ENCODE assay signal across 8 cellular contexts in genomic region chr16:67966549-67967182, GRCh38. TPM values are rescaled to one million over a fixed set of nuclear protein-coding genes. Genes with fewer than 3 reads are reported as not detected.
DNase-seq lines count a peak whose midpoint lies in the region; ATAC-seq, FAIRE-seq and TF ChIP-seq lines count a peak whose summit lies in the region.

No MANE protein-coding gene starts in this region.

- POLR2A ChIA-PET in A549 (lab: Yijun Ruan, JAX) (no interaction called here), HEK293T (lab: Yijun Ruan, JAX) (interaction anchor here (1.1 to 1.2 kb wide), 3 partner anchors 10 to 307 kb away, joined by 3 to 5 read pairs (median 3); partner anchors contain the start of gene ACD)

- peak in 1 of 2 experiments; percentile 44 for DNase-seq in A549 (ENCODE audit: low read depth in 1 of 2, low spot score in 1 of 2)
- DNase-seq in HEK293T (ENCODE audit: extremely low spot score), result no peak
- DNase-seq in iPS-NIHi7 (ENCODE audit: extremely low spot score), result peak; percentile 65
- DNase-seq in activated CD4-positive, CD25-positive, alpha-beta regulatory T cell (lab: John Stamatoyannopoulos, UW), result no peak
- DNase-seq in HuH-7.5 (ENCODE audit: low spot score), result no peak
- no peak for DNase-seq in H4 (ENCODE audit: low spot score)

- H3K4me1 ChIP-seq in A549 (peaks cover 25% of the 10 kb centered on the region), thymus (ENCODE audit: control insufficient read depth, insufficient read depth, low read length) (peaks cover 48% of the 10 kb centered on the region)

- FAIRE-seq in A549 (lab: Jason Lieb, UNC), result no peak

- TF ChIP-seq POLR2A in A549 (IDR thresholded peaks at IDR 0.05; ENCODE audit: low read length), result no peak

- no peaks in the 10 kb centered on the region for H3K9me3 ChIP-seq in A549
- H3K9me3 ChIP-seq in thymus (ENCODE audit: control insufficient read depth), result no peaks in the 10 kb centered on the region

- peaks cover 2% of the 10 kb centered on the region for H3K36me3 Mint-ChIP-seq in activated naive CD8-positive, alpha-beta T cell

- no peak for TF ChIP-seq RAD21 in A549 (conservative IDR thresholded peaks at IDR 0.05 in 1 of 2, IDR thresholded peaks at IDR 0.05 in 1 of 2)

- H3K4me3 ChIP-seq in A549 (peak overlapping the region; percentile 95; the same call in 2 of the 3 replicates), thymus (ENCODE audit: low read length) (no peak overlapping the region)

- no peaks in the 10 kb centered on the region for H3K9me3 Mint-ChIP-seq in activated naive CD8-positive, alpha-beta T cell (ENCODE audit: low read depth)

- 90% methylated on average over 3 of the region's 3 CpGs for WGBS in A549 (ENCODE audit: missing lambda C conversion rate)
- 95% methylated on average over 3 of the region's 3 CpGs for WGBS in thymus

- TF ChIP-seq EP300 in A549 (IDR thresholded peaks at IDR 0.05), result no peak

- H3K4me3 Mint-ChIP-seq in activated naive CD8-positive, alpha-beta T cell, result peak overlapping the region; percentile 97

- peaks cover 24% of the 10 kb centered on the region for H3K4me1 Mint-ChIP-seq in activated naive CD8-positive, alpha-beta T cell (ENCODE audit: low read depth)

- CTCF ChIA-PET in A549 (lab: Yijun Ruan, JAX), result interaction anchor here (0.7 to 1.6 kb wide), 6 partner anchors 20 to 150 kb away, joined by 3 to 11 read pairs (median 4); partner anchors contain the start of genes CTRL and PSMB10
- CTCF ChIA-PET in HEK293T (lab: Yijun Ruan, JAX), result interaction anchor here (0.6 to 1.2 kb wide), 4 partner anchors 25 to 99 kb away, joined by 3 to 4 read pairs (median 3); no protein-coding TSS in a partner anchor

- H3K27ac Mint-ChIP-seq in activated naive CD8-positive, alpha-beta T cell, result peak overlapping the region; percentile 95

- peak overlapping the region; percentile 89 for H3K4me2 ChIP-seq in A549

- no peaks in the 10 kb centered on the region for H3K27me3 ChIP-seq in thymus (ENCODE audit: control insufficient read depth, insufficient read depth)

- peak overlapping the region; percentile 58 to 95 for H3K27ac ChIP-seq in A549
- peak overlapping the region; percentile 46 for H3K27ac ChIP-seq in thymus (ENCODE audit: low read depth)

- H3K36me3 ChIP-seq in thymus (ENCODE audit: control insufficient read depth, insufficient read depth), result peaks cover 15% of the 10 kb centered on the region

- peak in 1 of 2 experiments; percentile 51; a peak in 3 of 6 replicates for ATAC-seq in A549

- H3K27me3 Mint-ChIP-seq in activated naive CD8-positive, alpha-beta T cell, result no peaks in the 10 kb centered on the region

- no peak for TF ChIP-seq CTCF in A549 (IDR thresholded peaks at IDR 0.05)

TF ChIP-seq in A549, 52 proteins besides CTCF, POLR2A, EP300 and RAD21 (continues in another document):
- TF ChIP-seq NR3C1 (IDR thresholded peaks at IDR 0.05) (no peak), POLR2AphosphoS2 (conservative IDR thresholded peaks at IDR 0.05; ENCODE audit: low read length) (no peak), HOXB5 (CRISPR knock-in tag; IDR thresholded peaks at IDR 0.05) (no peak), ZSCAN20 (CRISPR knock-in tag; IDR thresholded peaks at IDR 0.05) (no peak), CHD2 (IDR thresholded peaks at IDR 0.05; ENCODE audit: low read length, partially characterized antibody) (no peak), MAZ (IDR thresholded peaks at IDR 0.05; ENCODE audit: borderline replicate concordance, low read depth, low read length) (no peak), CBX2 (IDR thresholded peaks at IDR 0.05; ENCODE audit: borderline replicate concordance, low read depth) (no peak), ZC3H11A (IDR thresholded peaks at IDR 0.05) (no peak), ZNF302 (CRISPR knock-in tag; IDR thresholded peaks at IDR 0.05) (no peak), USF2 (IDR thresholded peaks at IDR 0.05) (no peak)

TF ChIP-seq in HEK293T, 16 proteins besides CTCF, POLR2A, EP300 and RAD21:
- TF ChIP-seq HDGF (IDR thresholded peaks at IDR 0.05; ENCODE audit: borderline replicate concordance), result peak; percentile 17; the same call in 1 of the 2 replicates
- no peak for TF ChIP-seq ZNF384 (IDR thresholded peaks at IDR 0.05)
- TF ChIP-seq CTBP1 (IDR thresholded peaks at IDR 0.05; ENCODE audit: borderline replicate concordance), result no peak
- no peak for TF ChIP-seq ARNT (IDR thresholded peaks at IDR 0.05)

RNA-seq across cellular contexts. Expression of gene SLC12A4, which starts 1.8 kb away (rescaled TPM):
- polyA plus RNA-seq in A549 (2011; rRNA removed) (18.2 and 19.5 TPM in 2 replicates), A549 (2017; fragmentation: RNase III; extraction: RNeasy Plus Mini Kit Qiagen cat#74134 plus additional on column Dnase treatment) (32.6 to 34.7 TPM (median 33.2 TPM) in 3 replicates), thymus (22.6 TPM)
- polyA plus RNA-seq in A549 (2012; cell fraction: cytosol; rRNA removed), result 31.7 and 34.8 TPM in 2 replicates
- polyA plus RNA-seq in A549 (2012; cell fraction: nucleus; rRNA removed), result 134 and 182 TPM in 2 replicates
- 57.8 and 60.3 TPM in 2 replicates for polyA minus RNA-seq in A549 (2011; rRNA and poly(A)+ RNA removed)
- 9.3 and 13.9 TPM in 2 replicates for total RNA-seq in H4 (2014; rRNA removed; shearing (Covaris generic))

RNA-seq across cellular contexts. Expression of gene DPEP3, which starts 13.6 kb away (rescaled TPM):
- polyA plus RNA-seq in A549 (2011; rRNA removed) (not detected in 2 replicates), A549 (2017; fragmentation: RNase III; extraction: RNeasy Plus Mini Kit Qiagen cat#74134 plus additional on column Dnase treatment) (not detected in 3 replicates), thymus (0.23 TPM)
- polyA plus RNA-seq in A549 (2012; cell fraction: cytosol; rRNA removed), result not detected in 2 replicates
- polyA plus RNA-seq in A549 (2012; cell fraction: nucleus; rRNA removed), result 0.02 TPM in 1 of 2 replicates, not detected in the other
- not detected in 2 replicates for polyA minus RNA-seq in A549 (2011; rRNA and poly(A)+ RNA removed)
- not detected in 2 replicates for total RNA-seq in H4 (2014; rRNA removed; shearing (Covaris generic))

RNA-seq across cellular contexts. Expression of gene LCAT, which starts 22.7 kb away (rescaled TPM):
- polyA plus RNA-seq in A549 (2011; rRNA removed) (1.7 and 2.6 TPM in 2 replicates), A549 (2017; fragmentation: RNase III; extraction: RNeasy Plus Mini Kit Qiagen cat#74134 plus additional on column Dnase treatment) (8.4 to 11.2 TPM (median 10.0 TPM) in 3 replicates), thymus (51.9 TPM)
- polyA plus RNA-seq in A549 (2012; cell fraction: cytosol; rRNA removed), result 5.6 and 7.2 TPM in 2 replicates
- polyA plus RNA-seq in A549 (2012; cell fraction: nucleus; rRNA removed), result 61.3 and 65.9 TPM in 2 replicates
- polyA minus RNA-seq in A549 (2011; rRNA and poly(A)+ RNA removed), result 0.66 and 1.5 TPM in 2 replicates
- 1.1 TPM in 1 of 2 replicates, not detected in the other for total RNA-seq in H4 (2014; rRNA removed; shearing (Covaris generic))

RNA-seq across cellular contexts. Expression of gene PSMB10, which starts 30.0 kb away (rescaled TPM):
- polyA plus RNA-seq in A549 (2011; rRNA removed) (11.0 and 11.3 TPM in 2 replicates), A549 (2017; fragmentation: RNase III; extraction: RNeasy Plus Mini Kit Qiagen cat#74134 plus additional on column Dnase treatment) (51.9 to 53.5 TPM (median 52.4 TPM) in 3 replicates), thymus (109 TPM)
- 74.3 and 76.3 TPM in 2 replicates for polyA plus RNA-seq in A549 (2012; cell fraction: cytosol; rRNA removed)
- polyA plus RNA-seq in A549 (2012; cell fraction: nucleus; rRNA removed), result 57.1 and 62.6 TPM in 2 replicates
- polyA minus RNA-seq in A549 (2011; rRNA and poly(A)+ RNA removed), result 5.2 and 6.7 TPM in 2 replicates
- total RNA-seq in H4 (2014; rRNA removed; shearing (Covaris generic)), result 48.7 and 65.7 TPM in 2 replicates

RNA-seq across cellular contexts. Expression of gene DPEP2, which starts 32.6 kb away (rescaled TPM):
- polyA plus RNA-seq in A549 (2011; rRNA removed), result not detected in 2 replicates
- not detected in 2 replicates for polyA plus RNA-seq in A549 (2012; cell fraction: cytosol; rRNA removed)
- polyA plus RNA-seq in A549 (2012; cell fraction: nucleus; rRNA removed), result not detected in 2 replicates
- not detected in 3 replicates for polyA plus RNA-seq in A549 (2017; fragmentation: RNase III; extraction: RNeasy Plus Mini Kit Qiagen cat#74134 plus additional on column Dnase treatment)
- not detected in 2 replicates for polyA minus RNA-seq in A549 (2011; rRNA and poly(A)+ RNA removed)
- polyA plus RNA-seq in thymus, result 19.0 TPM
- not detected in 2 replicates for total RNA-seq in H4 (2014; rRNA removed; shearing (Covaris generic))
